In the genomic region with DNA sequence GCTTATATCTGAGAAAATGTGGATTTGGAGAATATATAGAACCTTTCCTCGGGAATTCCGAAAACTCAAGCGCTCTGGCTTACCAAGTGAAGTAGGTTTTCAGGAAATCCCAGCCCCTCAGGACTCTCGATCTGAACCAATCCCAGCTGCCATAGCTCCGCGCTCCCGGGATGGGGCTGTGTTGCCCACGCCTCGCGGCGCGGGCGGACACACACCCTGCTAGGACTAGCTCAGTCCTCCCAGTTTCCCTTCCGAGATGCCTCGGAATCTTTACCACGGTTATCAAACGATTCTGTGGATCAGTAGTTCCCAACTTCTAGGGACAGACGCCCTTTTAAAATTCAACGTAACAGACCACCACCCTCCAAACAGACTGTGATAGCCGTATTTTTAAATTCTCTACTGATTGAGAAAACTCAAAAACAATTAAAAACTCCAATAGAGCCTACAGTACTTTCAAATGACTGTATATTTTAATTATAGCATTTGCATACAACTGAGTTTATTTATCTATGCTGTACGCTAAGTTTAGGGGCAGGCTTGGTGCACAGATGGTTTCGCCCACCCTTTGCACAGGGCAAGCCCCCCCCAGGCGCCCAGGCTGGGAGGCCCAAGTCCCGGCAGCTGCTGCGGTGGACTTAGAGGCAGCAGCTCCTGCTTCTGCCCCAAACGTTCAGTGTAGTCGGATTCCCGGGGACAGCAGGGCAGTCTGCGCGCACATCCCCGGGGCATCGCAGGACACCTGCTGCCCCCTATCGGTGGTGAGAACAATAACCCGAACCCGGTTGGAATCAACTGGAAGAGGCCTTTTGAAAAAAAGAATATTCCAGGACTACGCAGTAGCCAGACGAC, we compare ENCODE assay signal across 8 cellular contexts. TPM values are rescaled to one million over a fixed set of nuclear protein-coding genes. Genes with fewer than 3 reads are reported as not detected.
DNase-seq lines count a peak whose midpoint lies in the region; ATAC-seq and TF ChIP-seq lines count a peak whose summit lies in the region.

No MANE protein-coding gene starts in this region.

- ATAC-seq in sciatic nerve = peak; percentile 93

- H3K79me2 ChIP-seq in MM.1S (ENCODE audit: low read length) = no peaks in the 10 kb centered on the region

- peaks cover 36% of the 10 kb centered on the region for H3K4me1 Mint-ChIP-seq in brain

- no peaks in the 10 kb centered on the region for H3K36me3 Mint-ChIP-seq in brain

- H3K4me3 ChIP-seq in GM12875 (ENCODE audit: low read depth, low read length) = no peak overlapping the region
- peak overlapping the region; percentile 34 for H3K4me3 ChIP-seq in HFF-Myc (replicated peaks; ENCODE audit: low read depth, low read length)
- H3K4me3 ChIP-seq in MM.1S (ENCODE audit: low read length) = peak overlapping the region; percentile 70

- H3K4me2 ChIP-seq in MM.1S (ENCODE audit: low read depth, low read length) = peak overlapping the region; percentile 94

- H3K27ac ChIP-seq in MM.1S (ENCODE audit: low read length) = no peak overlapping the region

- intact Hi-C loops in sciatic nerve (cut with DNase I) = no loop called here

- H3K27me3 ChIP-seq in MM.1S (replicated peaks; ENCODE audit: insufficient read depth, low read length) = no peaks in the 10 kb centered on the region

- peak; percentile 57 for DNase-seq in HFF-Myc (ENCODE audit: extremely low read depth, low read depth)
- peak; percentile 82 for DNase-seq in MM.1S
- DNase-seq in T-helper 9 cell = peak; percentile 39
- peak; percentile 64 for DNase-seq in iPS DF 19.7 (ENCODE audit: low read depth, low spot score)
- DNase-seq in sciatic nerve (ENCODE audit: low spot score) = peak; percentile 83
- no peak for DNase-seq in NCI-H1105 treated with DMSO at 0.1 percent for 48 hours (lab: John Stamatoyannopoulos, UW)

- peaks cover 17% of the 10 kb centered on the region for H3K27me3 Mint-ChIP-seq in brain

- H3K4me3 Mint-ChIP-seq in brain = peak overlapping the region; percentile 75 to 96 (median 80)

- no peaks in the 10 kb centered on the region for H3K36me3 ChIP-seq in MM.1S (replicated peaks; ENCODE audit: insufficient read depth, low read length)

- peaks cover 0 to 5% (median 0%) of the 10 kb centered on the region in 5 experiments for H3K9me3 Mint-ChIP-seq in brain

- H3F3A ChIP-seq in MM.1S (ENCODE audit: insufficient read depth, low read length) = peaks cover 6% of the 10 kb centered on the region; the same call in 1 of the 2 replicates

- no peak overlapping the region for H3K9ac ChIP-seq in MM.1S (ENCODE audit: low read length)

- H2AFZ ChIP-seq in MM.1S (ENCODE audit: low read length) = peak overlapping the region; percentile 82

- H3K4me1 ChIP-seq in MM.1S (ENCODE audit: low read length) = no peaks in the 10 kb centered on the region

- no peaks in the 10 kb centered on the region for H3K9me3 ChIP-seq in MM.1S (replicated peaks; ENCODE audit: insufficient read depth, low read length)

- H3K9me2 ChIP-seq in MM.1S (replicated peaks; ENCODE audit: insufficient read depth, low read length) = no peaks in the 10 kb centered on the region

- TF ChIP-seq CTCF in GM12875 (IDR thresholded peaks at IDR 0.05; ENCODE audit: borderline replicate concordance, insufficient read depth, low read depth, low read length) (peak; percentile 88), HFF-Myc (IDR thresholded peaks at IDR 0.05; ENCODE audit: low read depth, low read length, missing control alignments) (peak; percentile 90), MM.1S (IDR thresholded peaks at IDR 0.05; ENCODE audit: low read length) (peak; percentile 88), brain (conservative IDR thresholded peaks at IDR 0.05) (peak; percentile 72 to 88)

- no peaks in the 10 kb centered on the region for H4K20me1 ChIP-seq in MM.1S (ENCODE audit: insufficient read depth, low read length)

- peak overlapping the region in 4 of 5 experiments; percentile 10 to 88 (median 82) for H3K27ac Mint-ChIP-seq in brain

RNA-seq across cellular contexts. Expression of a gene that starts 52.3 kb away (rescaled TPM):
- polyA plus RNA-seq in brain (ENCODE audit: insufficient read depth, low read depth, low replicate concordance) = not detected
- total RNA-seq in sciatic nerve = not detected
